In the genomic region with DNA sequence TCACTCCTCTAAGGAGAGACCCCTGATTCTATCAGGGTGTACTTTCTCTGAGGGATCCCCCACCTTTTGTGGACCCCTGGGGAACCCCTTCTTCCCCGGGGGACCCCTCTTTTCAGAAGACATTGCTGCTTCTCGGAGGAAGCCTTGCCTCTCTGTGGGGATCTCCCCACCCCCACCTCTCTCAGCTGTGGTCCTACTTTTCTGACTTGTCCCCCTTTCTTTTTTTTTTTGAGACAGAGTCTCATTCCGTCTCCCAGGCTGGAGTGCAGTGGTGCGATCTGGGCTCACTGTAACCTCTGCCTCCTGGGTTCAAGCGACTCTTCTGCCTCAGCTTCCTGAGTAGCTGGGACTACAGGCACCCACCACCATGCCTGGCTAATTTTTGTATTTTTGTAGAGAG, we compare ENCODE assay signal across 10 cellular contexts. TPM values are rescaled to one million over a fixed set of nuclear protein-coding genes. Genes with fewer than 3 reads are reported as not detected.
DNase-seq lines count a peak whose midpoint lies in the region; ATAC-seq, FAIRE-seq and TF ChIP-seq lines count a peak whose summit lies in the region.
"Had no signal": no experiment of that assay in that cellular context is flagged by ENCODE, and none has a peak within 500 bp of the region (broad histone marks: within the 10 kb centered on the region; RNA-seq: fewer than 3 reads in every experiment).

No MANE protein-coding gene starts in this region.

- no peak for TF ChIP-seq EP300 in GM12878 (IDR thresholded peaks at IDR 0.05; ENCODE audit: borderline replicate concordance in 1 of 2, control insufficient read depth in 1 of 2, low read depth in 2 of 2, low read length in 2 of 2)

- no peak for FAIRE-seq in GM12878 (lab: Jason Lieb, UNC)

- H3K4me3 ChIP-seq in GM12878 (peak overlapping the region; percentile 99), mononuclear cell (ENCODE audit: low read length) (peak overlapping the region; percentile 88), vagina (peak overlapping the region in 1 of 2 donors; percentile 98)

- H3K4me1 ChIP-seq in GM12878 (ENCODE audit: control insufficient read depth, insufficient read depth, low read length) (peaks cover 13% of the 10 kb centered on the region), mononuclear cell (ENCODE audit: insufficient read depth, low read length) (peaks cover 66% of the 10 kb centered on the region), vagina (peaks cover 60% of the 10 kb centered on the region), foreskin keratinocyte (peaks cover 10% of the 10 kb centered on the region)

- H3K27ac ChIP-seq in GM12878 (ENCODE audit: control insufficient read depth, insufficient read depth) (peak overlapping the region; percentile 89), vagina (peak overlapping the region; percentile 85), foreskin keratinocyte (no peak overlapping the region)

- H3K9me3 Mint-ChIP-seq in stimulated activated naive CD8-positive, alpha-beta T cell treated with anti-CD3 and anti-CD28 coated beads, Interleukin-15, Interleukin-2, amounts not matched to agents 100 ng/mL and 50 ng/mL, for 24 hours: no peaks in the 10 kb centered on the region

- no TSS peak for BruUV-seq in GM12878 (replicated peaks; lab: Mats Ljungman, UMichigan)

- no peak for ATAC-seq in stimulated activated naive CD8-positive, alpha-beta T cell treated with anti-CD3 and anti-CD28 coated beads, Interleukin-15, Interleukin-2, amounts not matched to agents 100 U/mL and 50 U/mL, for 24 hours
- no peak for ATAC-seq in GM12878
- no peak for ATAC-seq in HG03469 (IDR thresholded peaks at IDR 0.05; ENCODE audit: unreplicated experiment)
- no peak for ATAC-seq in foreskin keratinocyte
- ATAC-seq: sciatic nerve had no signal

- H3K9me3 ChIP-seq in GM12878 (replicated peaks; ENCODE audit: control insufficient read depth, insufficient read depth, low read length): no peaks in the 10 kb centered on the region
- H3K9me3 ChIP-seq in mononuclear cell (ENCODE audit: low read depth, low read length): no peaks in the 10 kb centered on the region
- no peaks in the 10 kb centered on the region for H3K9me3 ChIP-seq in vagina

- in situ Hi-C loops in GM12878 (cut with MboI): no loop called here

- peak overlapping the region; percentile 85 for H3K27ac Mint-ChIP-seq in stimulated activated naive CD8-positive, alpha-beta T cell treated with anti-CD3 and anti-CD28 coated beads, Interleukin-15, Interleukin-2, amounts not matched to agents 100 ng/mL and 50 ng/mL, for 24 hours

- CTCF ChIA-PET in GM12878 (lab: Yijun Ruan, JAX): interaction anchor here (0.6 to 3.3 kb wide), 2 partner anchors 22 to 103 kb away, joined by 3 to 24 read pairs; no protein-coding TSS in a partner anchor

- RAD21 ChIA-PET in GM12878 (lab: Charles Lee; ENCODE audit: unreplicated experiment): interaction anchor here (0.8 kb wide), 1 partner anchor 24 kb away, joined by 3 read pairs; no protein-coding TSS in a partner anchor

- no peak overlapping the region for H2AFZ ChIP-seq in GM12878 (ENCODE audit: control insufficient read depth, low read depth, low read length)

- peak overlapping the region; percentile 94 for H3K4me2 ChIP-seq in GM12878 (ENCODE audit: control insufficient read depth, insufficient read depth)

- no peak for TF ChIP-seq POLR2A in GM12878 (IDR thresholded peaks at IDR 0.05; ENCODE audit: low read depth, low read length)
- TF ChIP-seq POLR2A in vagina (IDR thresholded peaks at IDR 0.05): no peak

- no peak for TF ChIP-seq CTCF in GM12878 (IDR thresholded peaks at IDR 0.05 in 2 of 3, conservative IDR thresholded peaks at IDR 0.05 in 1 of 3; ENCODE audit: control insufficient read depth in 2 of 3, extremely low read depth in 1 of 3, insufficient read depth in 1 of 3, low read depth in 3 of 3, low read length in 3 of 3)
- TF ChIP-seq CTCF in vagina (IDR thresholded peaks at IDR 0.05): no peak
- TF ChIP-seq CTCF in foreskin keratinocyte (conservative IDR thresholded peaks at IDR 0.05): no peak

- 8% methylated on average over 5 of the region's 5 CpGs for WGBS in GM12878 (ENCODE audit: insufficient coverage, insufficient replicate concordance, low lambda C conversion rate, missing lambda C conversion rate)

- intact Hi-C loops in GM12878 (cut with micrococcal nuclease; ENCODE audit: unreplicated experiment): loop anchor here (5.0 kb wide), 1 partner anchor 85 kb away; no protein-coding TSS in a partner anchor
- intact Hi-C loops in vagina (cut with DNase I): no loop called here

- no peak for TF ChIP-seq RAD21 in GM12878 (IDR thresholded peaks at IDR 0.05; ENCODE audit: insufficient read depth, low read depth, low read length)

- H3K79me2 ChIP-seq in GM12878 (ENCODE audit: control insufficient read depth, insufficient read depth, low read length): peaks cover 41% of the 10 kb centered on the region

- H3K27me3 ChIP-seq in GM12878 (replicated peaks in 1 of 2; ENCODE audit: control insufficient read depth in 2 of 2, insufficient read depth in 2 of 2, low read length in 1 of 2) (no peaks in the 10 kb centered on the region), mononuclear cell (ENCODE audit: insufficient read depth, low read length) (no peaks in the 10 kb centered on the region), vagina (no peaks in the 10 kb centered on the region), foreskin keratinocyte (no peaks in the 10 kb centered on the region)

- no peaks in the 10 kb centered on the region for H3K27me3 Mint-ChIP-seq in stimulated activated naive CD8-positive, alpha-beta T cell treated with anti-CD3 and anti-CD28 coated beads, Interleukin-15, Interleukin-2, amounts not matched to agents 100 ng/mL and 50 ng/mL, for 24 hours

- H3K36me3 Mint-ChIP-seq in stimulated activated naive CD8-positive, alpha-beta T cell treated with anti-CD3 and anti-CD28 coated beads, Interleukin-15, Interleukin-2, amounts not matched to agents 100 ng/mL and 50 ng/mL, for 24 hours (ENCODE audit: low read depth): peaks cover 6% of the 10 kb centered on the region

- peak overlapping the region; percentile 87 for H3K4me3 Mint-ChIP-seq in stimulated activated naive CD8-positive, alpha-beta T cell treated with anti-CD3 and anti-CD28 coated beads, Interleukin-15, Interleukin-2, amounts not matched to agents 100 ng/mL and 50 ng/mL, for 24 hours

- peak overlapping the region; percentile 96 for H3K9ac ChIP-seq in GM12878 (ENCODE audit: control insufficient read depth, insufficient read depth, low read length)

- peaks cover 51% of the 10 kb centered on the region for H3K4me1 Mint-ChIP-seq in stimulated activated naive CD8-positive, alpha-beta T cell treated with anti-CD3 and anti-CD28 coated beads, Interleukin-15, Interleukin-2, amounts not matched to agents 100 ng/mL and 50 ng/mL, for 24 hours (ENCODE audit: low read depth)

- POLR2A ChIA-PET in GM12878 (lab: Charles Lee): no interaction called here

- H3K36me3 ChIP-seq in GM12878 (ENCODE audit: control insufficient read depth in 2 of 2, insufficient read depth in 2 of 2, low read length in 1 of 2): no peaks in the 10 kb centered on the region
- no peaks in the 10 kb centered on the region for H3K36me3 ChIP-seq in vagina

- H4K20me1 ChIP-seq in GM12878 (ENCODE audit: control insufficient read depth, insufficient read depth): no peaks in the 10 kb centered on the region

- SMC1A ChIA-PET in GM12878 (lab: Charles Lee; ENCODE audit: uncharacterized antibody, unreplicated experiment): no interaction called here

- no peak for DNase-seq in stimulated activated naive CD8-positive, alpha-beta T cell treated with anti-CD3 and anti-CD28 coated beads, Interleukin-15, Interleukin-2, amounts not matched to agents 100 U/mL and 50 U/mL, for 24 hours
- no peak for DNase-seq in GM12878 (ENCODE audit: low read depth, low spot score)
- no peak for DNase-seq in vagina (ENCODE audit: extremely low spot score in 2 of 2)
- no peak for DNase-seq in Ammon's horn (ENCODE audit: low spot score)
- DNase-seq in foreskin keratinocyte: no peak
- DNase-seq: NCI-H446 treated with DMSO at 0.1 percent for 48 hours had no signal

TF ChIP-seq in GM12878, 131 proteins besides CTCF, POLR2A, EP300 and RAD21:
- TF ChIP-seq EGR1 (IDR thresholded peaks at IDR 0.05; ENCODE audit: borderline replicate concordance in 1 of 2, low read depth in 2 of 2, low read length in 2 of 2): peak in 1 of 2 experiments; percentile 72; a peak in 1 of 3 replicates
- TF ChIP-seq, protein P1, sequence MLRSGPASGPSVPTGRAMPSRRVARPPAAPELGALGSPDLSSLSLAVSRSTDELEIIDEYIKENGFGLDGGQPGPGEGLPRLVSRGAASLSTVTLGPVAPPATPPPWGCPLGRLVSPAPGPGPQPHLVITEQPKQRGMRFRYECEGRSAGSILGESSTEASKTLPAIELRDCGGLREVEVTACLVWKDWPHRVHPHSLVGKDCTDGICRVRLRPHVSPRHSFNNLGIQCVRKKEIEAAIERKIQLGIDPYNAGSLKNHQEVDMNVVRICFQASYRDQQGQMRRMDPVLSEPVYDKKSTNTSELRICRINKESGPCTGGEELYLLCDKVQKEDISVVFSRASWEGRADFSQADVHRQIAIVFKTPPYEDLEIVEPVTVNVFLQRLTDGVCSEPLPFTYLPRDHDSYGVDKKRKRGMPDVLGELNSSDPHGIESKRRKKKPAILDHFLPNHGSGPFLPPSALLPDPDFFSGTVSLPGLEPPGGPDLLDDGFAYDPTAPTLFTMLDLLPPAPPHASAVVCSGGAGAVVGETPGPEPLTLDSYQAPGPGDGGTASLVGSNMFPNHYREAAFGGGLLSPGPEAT (IDR thresholded peaks at IDR 0.05; ENCODE audit: low read depth): no peak
TF ChIP-seq in GM12878: peak in this region for 1.

RNA-seq across cellular contexts. Expression of a gene that starts 18.4 kb away (rescaled TPM):
- total RNA-seq in GM12878 (2013; cell fraction: nucleolus; rRNA removed): 28.7 and 30.1 TPM in 2 replicates
- total RNA-seq in GM12878 (2014; rRNA removed): 47.1 and 61.8 TPM in 2 replicates
- 27.4 and 38.4 TPM in 2 replicates for total RNA-seq in GM12878 (2014; rRNA removed; fragmentation: Illumina TruSeq; extraction: Trizol)
- total RNA-seq in GM12878 (2021): 161 and 173 TPM in 2 replicates
- 15.5 TPM for polyA plus RNA-seq in GM12878 (2011; ENCODE audit: low read depth)
- 16.9 and 20.1 TPM in 2 replicates for polyA plus RNA-seq in GM12878 (2011; rRNA removed)
- polyA plus RNA-seq in GM12878 (2011; cell fraction: cytosol; rRNA removed): 18.7 and 20.9 TPM in 2 replicates
- polyA plus RNA-seq in GM12878 (2011; cell fraction: nucleus; rRNA removed): 21.5 and 39.0 TPM in 2 replicates
- polyA plus RNA-seq in GM12878 (2012): 32.1 and 35.4 TPM in 2 replicates
- 8.6 and 28.0 TPM in 2 replicates for polyA plus RNA-seq in GM12878 (2014; fragmentation: Illumina TruSeq; extraction: Trizol)
- polyA plus RNA-seq in GM12878 (2014; fragmentation: Nextera tagmentation; extraction: Ambion mirVana): 1 to 10 TPM; 2.6 to 2.7 TPM
- polyA plus RNA-seq in GM12878 (2014; rRNA removed): 60.3 and 70.8 TPM in 2 replicates
- polyA plus RNA-seq in GM12878 (2016; fragmentation: Nextera tagmentation; extraction: Ambion mirVana): 10 to 100 TPM; 31.4 to 32.7 TPM
- polyA minus RNA-seq in GM12878 (2011; rRNA and poly(A)+ RNA removed): 16.8 and 17.2 TPM in 2 replicates
- 29.5 and 34.5 TPM in 2 replicates for polyA minus RNA-seq in GM12878 (2011; cell fraction: cytosol; rRNA and poly(A)+ RNA removed)
- 5.1 and 11.0 TPM in 2 replicates for polyA minus RNA-seq in GM12878 (2011; cell fraction: nucleus; rRNA and poly(A)+ RNA removed)
- total RNA-seq in mononuclear cell: 66.5 TPM
- total RNA-seq in vagina: 49.6 TPM
- 67.7 and 80.2 TPM in 2 replicates for total RNA-seq in foreskin keratinocyte
- polyA plus RNA-seq in foreskin keratinocyte: 23.9 and 25.9 TPM in 2 replicates
